10 cellular contexts compared by ENCODE assay signal in the genomic region with DNA sequence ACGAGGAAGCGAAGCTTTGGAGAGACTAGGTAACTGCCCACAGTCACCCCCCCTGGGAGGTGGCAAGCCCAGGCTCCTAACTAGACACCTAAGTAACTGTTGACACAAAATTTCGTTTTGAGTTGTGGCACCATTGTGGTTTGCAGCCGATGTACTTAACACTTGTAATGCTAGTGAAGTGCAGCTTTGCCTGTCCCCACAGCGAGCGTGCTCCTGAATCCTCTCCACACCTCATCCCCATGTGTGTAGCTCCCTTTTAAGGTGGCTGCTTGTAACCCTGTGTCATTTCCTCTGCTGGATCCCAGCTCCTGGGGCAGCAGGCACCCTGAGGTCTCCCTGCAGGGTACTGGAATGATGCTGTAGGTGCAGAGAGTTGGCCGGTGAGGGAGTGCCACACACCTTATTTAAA.
A peak's percentile ranks its signal among the peaks of the same experiment; 100 is the strongest.
DNase-seq lines count a peak whose midpoint lies in the region; ATAC-seq lines count a peak whose summit lies in the region.
"Had no signal": no experiment of that assay in that cellular context is flagged by ENCODE, and none has a peak within 500 bp of the region (broad histone marks: within the 10 kb centered on the region; RNA-seq: fewer than 3 reads in every experiment).

No MANE protein-coding gene starts in this region.

- H3K27ac ChIP-seq in iPS-20b (ENCODE audit: low read length) = no peak overlapping the region

- H3K4me3 ChIP-seq in iPS-20b (ENCODE audit: low read length) = no peak overlapping the region
- H3K4me3 ChIP-seq: thoracic aorta had no signal

- DNase-seq in SHP77 (lab: John Stamatoyannopoulos, UW) = no peak
- no peak for DNase-seq in putamen (ENCODE audit: low spot score)
- DNase-seq in activated CD4-positive, alpha-beta T cell treated with anti-CD3 and anti-CD28 coated beads, Interleukin-2, amount 50 U/mL, for 1 hour = no peak
- DNase-seq in G401 (ENCODE audit: low spot score) = no peak
- DNase-seq: heart right ventricle had no signal

- peak overlapping the region; percentile 61; the same call in 1 of the 2 replicates for H3K9ac ChIP-seq in iPS-20b (ENCODE audit: low read depth, low read length)

- ATAC-seq in GM18517 (IDR thresholded peaks at IDR 0.05; ENCODE audit: unreplicated experiment) (peak; percentile 60), GM21619 (IDR thresholded peaks at IDR 0.05; ENCODE audit: unreplicated experiment) (peak; percentile 62), HG03442 (IDR thresholded peaks at IDR 0.05; ENCODE audit: unreplicated experiment) (peak; percentile 67)

- H3K4me1 ChIP-seq in iPS-20b (ENCODE audit: insufficient read depth, low read length) = peaks cover 61% of the 10 kb centered on the region

- H3K27me3 ChIP-seq in iPS-20b (ENCODE audit: insufficient read depth, low read length) = no peaks in the 10 kb centered on the region
- H3K27me3 ChIP-seq: heart right ventricle had no signal

- in situ Hi-C loops in G401 (cut with HindIII; ENCODE audit: low sequenced_read_pairs) = no loop called here

- H3K36me3 ChIP-seq in iPS-20b (ENCODE audit: insufficient read depth, low read depth, low read length) = no peaks in the 10 kb centered on the region; the same call in 1 of the 2 replicates
- H3K36me3 ChIP-seq: heart right ventricle, thoracic aorta had no signal

- H3K9me3 ChIP-seq in iPS-20b (ENCODE audit: insufficient read depth, low read depth, low read length) = peaks cover 4% of the 10 kb centered on the region; the same call in 1 of the 2 replicates
- H3K9me3 ChIP-seq: thoracic aorta had no signal
